ENCODE assay signal across 9 cellular contexts in the genomic region with DNA sequence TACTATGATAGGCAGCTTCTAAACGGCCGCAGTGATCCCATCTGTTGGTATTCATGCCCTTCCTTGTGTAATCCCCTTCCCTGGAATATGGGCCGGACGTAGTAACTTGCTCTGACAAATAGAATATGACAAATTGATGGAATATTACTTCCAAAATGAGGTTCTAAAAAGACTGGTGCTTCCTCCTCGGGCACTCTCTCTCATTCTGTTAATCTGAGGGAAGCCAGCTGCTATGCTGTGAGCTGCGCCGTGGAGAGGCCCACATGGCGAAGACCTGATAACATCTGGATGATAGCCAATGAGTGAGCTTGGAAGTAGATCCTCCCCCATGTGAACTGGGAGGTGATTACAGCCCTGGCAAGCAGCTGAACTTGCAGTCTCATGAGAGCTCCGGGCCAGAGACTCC. TPM values are rescaled to one million over a fixed set of nuclear protein-coding genes. Genes with fewer than 3 reads are reported as not detected.
A peak's percentile ranks its signal among the peaks of the same experiment; 100 is the strongest.
DNase-seq lines count a peak whose midpoint lies in the region; ATAC-seq and TF ChIP-seq lines count a peak whose summit lies in the region.
"Had no signal": no experiment of that assay in that cellular context is flagged by ENCODE, and none has a peak within 500 bp of the region (broad histone marks: within the 10 kb centered on the region; RNA-seq: fewer than 3 reads in every experiment).

No MANE protein-coding gene starts in this region.

- H3K4me3 ChIP-seq in spleen: no peak overlapping the region
- H3K4me3 ChIP-seq: SJSA1 had no signal

- POLR2A ChIA-PET in naive thymus-derived CD8-positive, alpha-beta T cell (lab: Charles Lee): no interaction called here

- peaks cover 9 to 18% (median 15%) of the 10 kb centered on the region in 5 donors for H3K27me3 Mint-ChIP-seq in naive thymus-derived CD8-positive, alpha-beta T cell

- no peak for ATAC-seq in naive thymus-derived CD8-positive, alpha-beta T cell
- ATAC-seq in HG03571 (IDR thresholded peaks at IDR 0.05; ENCODE audit: unreplicated experiment): no peak

- no peaks in the 10 kb centered on the region for H3K36me3 ChIP-seq in spleen
- H3K36me3 ChIP-seq: SJSA1 had no signal

- TF ChIP-seq POLR2A in spleen (IDR thresholded peaks at IDR 0.05): no peak

- peak overlapping the region in 2 of 8 donors; percentile 23 to 35 for H3K27ac ChIP-seq in spleen
- H3K27ac ChIP-seq: SJSA1 had no signal

- H3K27ac Mint-ChIP-seq in naive thymus-derived CD8-positive, alpha-beta T cell: no peak overlapping the region

- TF ChIP-seq CTCF in AG09319 (IDR thresholded peaks at IDR 0.05; ENCODE audit: low read depth, low read length) (no peak), spleen (IDR thresholded peaks at IDR 0.05 in 8 of 11, conservative IDR thresholded peaks at IDR 0.05 in 3 of 11) (no peak)

- peaks cover 0 to 3% (median 0%) of the 10 kb centered on the region in 4 donors for H3K4me1 Mint-ChIP-seq in naive thymus-derived CD8-positive, alpha-beta T cell

- intact Hi-C loops in spleen (cut with DNase I; ENCODE audit: low total_unique reads): no loop called here

- no peaks in the 10 kb centered on the region for H3K36me3 Mint-ChIP-seq in naive thymus-derived CD8-positive, alpha-beta T cell

- no peaks in the 10 kb centered on the region for H3K9me3 ChIP-seq in spleen
- H3K9me3 ChIP-seq: SJSA1 had no signal

- no peak overlapping the region for H3K4me3 Mint-ChIP-seq in naive thymus-derived CD8-positive, alpha-beta T cell

- H3K9me3 Mint-ChIP-seq in naive thymus-derived CD8-positive, alpha-beta T cell: no peaks in the 10 kb centered on the region

- 32 to 62% (median 39%) methylated on average over 9 of the region's 9 CpGs for WGBS in spleen, 5 donors

- peak; percentile 52 for DNase-seq in AG09319 (ENCODE audit: extremely low read depth, low read depth)
- DNase-seq in NCI-H2171 (lab: John Stamatoyannopoulos, UW): peak; percentile 81
- peak; percentile 39 for DNase-seq in dedifferentiated amniotic fluid mesenchymal stem cell (ENCODE audit: extremely low spot score)
- DNase-seq in lung microvascular endothelial cell (ENCODE audit: low read depth in 2 of 2): peak; percentile 33 to 66
- no peak for DNase-seq in naive thymus-derived CD8-positive, alpha-beta T cell
- DNase-seq in spleen: no peak
- DNase-seq in NK-92 treated with Interleukin-12 subunit alpha and Interleukin-12 subunit beta, amount 100 ng/mL, for 24 hours (lab: John Stamatoyannopoulos, UW): no peak

- H3K4me1 ChIP-seq in spleen: peaks cover 9 to 35% (median 18%) of the 10 kb centered on the region in 6 donors

- peaks cover 0 to 11% (median 0%) of the 10 kb centered on the region in 7 donors for H3K27me3 ChIP-seq in spleen (replicated peaks in 1 of 7)
- H3K27me3 ChIP-seq: SJSA1 had no signal

RNA-seq across cellular contexts. Expression of a gene that starts 27.2 kb away (rescaled TPM):
- total RNA-seq in lung microvascular endothelial cell: 5.2 and 6.3 TPM in 2 replicates
- total RNA-seq in naive thymus-derived CD8-positive, alpha-beta T cell: 10 to 100 TPM; 11.7 to 13.2 TPM
- polyA plus RNA-seq in naive thymus-derived CD8-positive, alpha-beta T cell: 10 to 100 TPM; 11.8 to 15.8 (median 13.7) TPM
- 10 to 100 TPM in 6 of 7 donors, 1 to 10 TPM in 1; 8.5 to 17.2 (median 12.7) TPM for total RNA-seq in spleen
- polyA plus RNA-seq in spleen: 10 to 100 TPM in 1 of 3 donors, 1 to 10 TPM in 2; 6.2 to 11.5 (median 7.9) TPM

Comparison
In these comparisons a context has a peak if more than half of its experiments do, and no peak if none do; other contexts are left out.
1. DNase-seq: peak in AG09319 (single experiment), NCI-H2171 (single experiment), dedifferentiated amniotic fluid mesenchymal stem cell (single experiment) and lung microvascular endothelial cell (2 of 2); none in naive thymus-derived CD8-positive, alpha-beta T cell (0 of 10), spleen (single experiment) and NK-92 treated with Interleukin-12 subunit alpha and Interleukin-12 subunit beta, amount 100 ng/mL, for 24 hours (single experiment).